Comparison of ENCODE assay signal across 13 cellular contexts in the genomic region with DNA sequence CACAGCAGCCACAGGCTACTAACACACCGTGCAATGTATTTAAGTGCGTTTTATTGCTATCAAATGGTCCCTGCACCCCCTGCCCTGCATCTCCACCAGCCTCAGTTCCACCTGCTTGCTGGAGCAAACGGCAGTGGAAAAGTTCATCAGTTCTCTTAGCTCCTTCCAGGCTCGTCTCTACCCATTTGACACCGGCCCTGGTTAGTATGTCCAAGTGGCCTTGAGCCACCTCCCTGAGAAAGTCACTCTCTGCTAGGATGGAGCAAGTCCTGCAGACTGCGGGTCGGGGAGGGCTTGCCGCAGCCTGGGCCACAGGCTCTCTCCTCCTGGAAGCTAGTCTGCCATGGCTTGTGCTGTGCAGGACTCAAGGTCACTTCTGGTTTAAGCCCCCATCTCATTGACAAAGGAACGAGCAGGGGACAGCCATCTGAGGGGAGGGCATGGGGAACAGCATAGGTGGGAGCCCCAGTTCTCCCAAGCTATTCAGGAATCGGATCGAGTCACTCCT.
"Had no signal": no experiment of that assay in that cellular context is flagged by ENCODE, and none has a peak within 500 bp of the region (broad histone marks: within the 10 kb centered on the region; RNA-seq: fewer than 3 reads in every experiment).

No MANE protein-coding gene starts in this region.

- DNase-seq: caudate nucleus; colonic mucosa; dermis blood vessel endothelial cell; endodermal cell; erythroblast; foreskin melanocyte; hippocampal formation; stimulated activated CD4-positive, alpha-beta T cell treated with anti-CD3 and anti-CD28 coated beads, Interleukin-2, amount 100 ng/mL, for 48 hours; stimulated activated CD8-positive, alpha-beta memory T cell treated with anti-CD3 and anti-CD28 coated beads, Interleukin-4, amount 100 ng/mL, for 48 hours; tibial artery had no signal

- H3K27ac ChIP-seq: colonic mucosa, tibial artery had no signal

- H3K9me3 ChIP-seq: colonic mucosa, tibial artery had no signal

- H3K4me1 ChIP-seq: colonic mucosa had no signal

- H3K27me3 ChIP-seq: colonic mucosa, tibial artery had no signal

- H3K4me3 ChIP-seq: colonic mucosa, smooth muscle cell, tibial artery had no signal

- H3K4me2 ChIP-seq: smooth muscle cell had no signal

- H3K36me3 ChIP-seq: colonic mucosa, tibial artery had no signal

- ATAC-seq: left lobe of liver; stimulated activated memory B cell treated with anti-CD40 and anti-IgM and Interleukin-4, amounts not matched to agents 10 μg/mL and 1 μg/mL and 100 μg/mL, for 72 hours had no signal
